Comparison of ENCODE assay signal across 2 cellular contexts in the genomic region with DNA sequence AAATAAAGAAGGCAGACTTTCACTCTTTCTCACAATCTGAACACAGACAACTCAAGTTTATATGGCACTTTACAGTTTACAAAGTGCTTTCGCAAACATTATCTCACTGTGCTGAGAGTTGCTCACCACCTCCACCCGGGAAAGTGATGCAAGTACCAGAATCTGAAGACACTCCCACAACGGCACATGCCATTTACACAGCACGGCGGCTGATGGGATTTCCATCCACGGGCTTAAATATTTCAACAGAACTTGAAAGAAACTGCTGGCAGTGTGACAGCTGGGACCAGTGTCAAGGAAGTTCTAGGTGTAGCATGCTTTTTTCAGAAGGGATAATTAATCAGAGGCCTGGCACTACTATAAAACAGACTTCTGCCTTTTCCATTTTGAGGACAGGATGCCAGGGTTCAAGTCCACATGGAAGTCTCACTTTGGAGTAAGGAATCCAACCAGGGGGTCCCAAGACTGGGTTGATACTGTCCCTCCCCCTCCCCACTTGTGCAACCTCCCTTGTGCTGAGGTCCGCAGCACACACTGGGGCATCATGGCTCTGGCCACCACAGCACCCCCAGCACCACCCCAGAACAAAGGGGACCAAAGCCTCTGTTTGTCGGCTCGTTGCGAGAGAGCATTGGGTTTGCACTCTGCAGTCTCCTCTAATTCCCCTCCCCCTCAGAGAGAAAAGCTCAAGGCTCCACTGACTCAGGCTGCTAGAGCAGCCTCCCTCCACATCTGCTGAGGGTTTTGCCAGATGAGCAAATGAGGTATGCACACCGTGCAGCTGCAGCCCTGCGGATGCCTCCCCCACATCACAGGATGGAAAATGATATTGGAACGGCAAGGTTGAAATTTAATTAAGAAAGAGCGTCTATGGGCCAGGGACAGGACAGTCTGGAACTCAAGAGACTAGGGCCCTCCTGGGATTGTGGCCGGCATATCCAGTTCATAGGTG.
A peak's percentile ranks its signal among the peaks of the same experiment; 100 is the strongest.
TF ChIP-seq lines count a peak whose summit lies in the region.

No MANE protein-coding gene starts in this region.

TF ChIP-seq in IMR-90, 13 proteins besides CTCF, POLR2A, EP300 and RAD21:
- TF ChIP-seq, protein P1, sequence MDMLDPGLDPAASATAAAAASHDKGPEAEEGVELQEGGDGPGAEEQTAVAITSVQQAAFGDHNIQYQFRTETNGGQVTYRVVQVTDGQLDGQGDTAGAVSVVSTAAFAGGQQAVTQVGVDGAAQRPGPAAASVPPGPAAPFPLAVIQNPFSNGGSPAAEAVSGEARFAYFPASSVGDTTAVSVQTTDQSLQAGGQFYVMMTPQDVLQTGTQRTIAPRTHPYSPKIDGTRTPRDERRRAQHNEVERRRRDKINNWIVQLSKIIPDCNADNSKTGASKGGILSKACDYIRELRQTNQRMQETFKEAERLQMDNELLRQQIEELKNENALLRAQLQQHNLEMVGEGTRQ (IDR thresholded peaks at IDR 0.05; ENCODE audit: low read depth, low read length): no peak
- peak; percentile 78; the same call in 1 of the 2 replicates for TF ChIP-seq BHLHE40 (IDR thresholded peaks at IDR 0.05; ENCODE audit: low read depth, low read length)
- peak; percentile 89 for TF ChIP-seq CEBPB (IDR thresholded peaks at IDR 0.05; ENCODE audit: low read depth, low read length)
- 0 out of 2 replicates have a peak, but pooled peaks have one; percentile 2 for TF ChIP-seq FOS (IDR thresholded peaks at IDR 0.05; ENCODE audit: low read depth, low read length)

TF ChIP-seq in HEK293T, 16 proteins besides CTCF, POLR2A, EP300 and RAD21 (continued from another document):
- TF ChIP-seq, protein P2, sequence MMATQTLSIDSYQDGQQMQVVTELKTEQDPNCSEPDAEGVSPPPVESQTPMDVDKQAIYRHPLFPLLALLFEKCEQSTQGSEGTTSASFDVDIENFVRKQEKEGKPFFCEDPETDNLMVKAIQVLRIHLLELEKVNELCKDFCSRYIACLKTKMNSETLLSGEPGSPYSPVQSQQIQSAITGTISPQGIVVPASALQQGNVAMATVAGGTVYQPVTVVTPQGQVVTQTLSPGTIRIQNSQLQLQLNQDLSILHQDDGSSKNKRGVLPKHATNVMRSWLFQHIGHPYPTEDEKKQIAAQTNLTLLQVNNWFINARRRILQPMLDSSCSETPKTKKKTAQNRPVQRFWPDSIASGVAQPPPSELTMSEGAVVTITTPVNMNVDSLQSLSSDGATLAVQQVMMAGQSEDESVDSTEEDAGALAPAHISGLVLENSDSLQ (IDR thresholded peaks at IDR 0.05): no peak
- TF ChIP-seq TARDBP (IDR thresholded peaks at IDR 0.05): no peak
